In the genomic region with DNA sequence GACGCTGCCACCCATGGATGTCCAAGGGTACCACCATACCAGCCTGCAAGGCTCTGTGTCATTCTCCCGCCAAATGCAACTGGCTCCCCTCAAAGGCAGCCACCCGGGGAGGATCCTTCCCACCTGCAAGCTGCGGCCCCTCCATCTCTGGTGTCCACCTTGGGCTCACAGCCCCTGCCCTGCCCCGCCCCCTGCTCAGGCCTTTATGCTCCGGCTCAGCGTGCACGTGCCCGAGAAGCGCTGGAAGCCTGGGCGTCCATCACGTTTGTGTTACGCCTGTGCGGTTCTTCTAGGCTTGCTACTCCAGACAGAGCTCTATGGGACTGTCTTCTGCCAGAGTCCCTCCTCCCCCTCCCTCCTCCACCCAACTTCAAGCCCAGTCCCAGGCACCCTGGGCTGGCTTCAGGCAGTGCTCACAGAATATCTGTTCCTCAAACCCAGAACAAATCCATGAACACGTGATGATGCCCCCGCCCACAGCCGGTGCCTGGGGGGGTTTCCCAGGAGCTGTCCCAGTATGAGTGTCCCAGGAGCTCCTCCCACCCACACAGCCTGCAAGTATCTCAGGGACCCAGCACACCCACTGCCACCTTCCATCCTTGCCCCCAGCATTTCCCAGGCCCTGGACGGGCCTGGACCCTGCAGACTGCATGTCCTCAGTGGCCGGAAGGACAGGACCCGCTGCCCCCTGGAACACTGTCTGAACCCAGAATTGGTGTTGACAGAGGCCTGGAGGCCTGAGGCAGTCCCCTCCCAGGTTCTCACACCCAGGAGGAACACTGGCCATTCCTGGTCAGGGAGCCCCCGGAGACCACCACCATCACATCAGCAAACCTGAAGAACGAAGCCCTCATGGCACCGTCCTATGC, we compare ENCODE assay signal across 23 cellular contexts. TPM values are rescaled to one million over a fixed set of nuclear protein-coding genes. Genes with fewer than 3 reads are reported as not detected.
DNase-seq lines count a peak whose midpoint lies in the region; ATAC-seq, FAIRE-seq and TF ChIP-seq lines count a peak whose summit lies in the region.
"Had no signal": no experiment of that assay in that cellular context is flagged by ENCODE, and none has a peak within 500 bp of the region (broad histone marks: within the 10 kb centered on the region; RNA-seq: fewer than 3 reads in every experiment).

No MANE protein-coding gene starts in this region.

- CTCF ChIA-PET in GM12878 (lab: Yijun Ruan, JAX): no interaction called here

- no peak for TF ChIP-seq RAD21 in GM12878 (IDR thresholded peaks at IDR 0.05; ENCODE audit: insufficient read depth, low read depth, low read length)

- peaks cover 38% of the 10 kb centered on the region for H3K4me1 Mint-ChIP-seq in nephron

- no peak for TF ChIP-seq POLR2A in GM12878 (IDR thresholded peaks at IDR 0.05; ENCODE audit: low read depth, low read length)

- H3K4me3 ChIP-seq in GM12878 (no peak overlapping the region), upper lobe of right lung (no peak overlapping the region)
- H3K4me3 ChIP-seq: dorsolateral prefrontal cortex, transverse colon had no signal

- TF ChIP-seq EP300 in GM12878 (IDR thresholded peaks at IDR 0.05; ENCODE audit: borderline replicate concordance in 1 of 2, control insufficient read depth in 1 of 2, low read depth in 2 of 2, low read length in 2 of 2): no peak

- H3K9me3 ChIP-seq in GM12878 (replicated peaks; ENCODE audit: control insufficient read depth, insufficient read depth, low read length) (no peaks in the 10 kb centered on the region), upper lobe of right lung (no peaks in the 10 kb centered on the region)
- H3K9me3 ChIP-seq: transverse colon had no signal

- H4K20me1 ChIP-seq in GM12878 (ENCODE audit: control insufficient read depth, insufficient read depth): no peaks in the 10 kb centered on the region

- intact Hi-C loops in GM12878 (cut with micrococcal nuclease; ENCODE audit: unreplicated experiment): no loop called here
- intact Hi-C loops in upper lobe of right lung (cut with DNase I): no loop called here

- H3K4me3 Mint-ChIP-seq in nephron: peak overlapping the region in 1 of 3 experiments; percentile 32
- H3K4me3 Mint-ChIP-seq: activated T-cell treated with anti-CD3 and anti-CD28 coated beads, Interleukin-2, amount 50 U/mL, for 72 hours; naive thymus-derived CD4-positive, alpha-beta T cell had no signal

- H3K4me1 ChIP-seq in GM12878 (ENCODE audit: control insufficient read depth, insufficient read depth, low read length) (peaks cover 4% of the 10 kb centered on the region; the same call in 1 of the 2 replicates), upper lobe of right lung (no peaks in the 10 kb centered on the region)
- H3K4me1 ChIP-seq: transverse colon had no signal

- ATAC-seq in GM12878 (peak; percentile 59), upper lobe of right lung (no peak)
- ATAC-seq: naive thymus-derived CD4-positive, alpha-beta T cell had no signal

- peak overlapping the region; percentile 86 to 90 (median 89) for H3K27ac Mint-ChIP-seq in nephron
- H3K27ac Mint-ChIP-seq: activated T-cell treated with anti-CD3 and anti-CD28 coated beads, Interleukin-2, amount 50 U/mL, for 72 hours; naive thymus-derived CD4-positive, alpha-beta T cell had no signal

- no TSS peak for BruUV-seq in GM12878 (replicated peaks; lab: Mats Ljungman, UMichigan)

- POLR2A ChIA-PET in GM12878 (lab: Charles Lee): no interaction called here

- SMC1A ChIA-PET in GM12878 (lab: Charles Lee; ENCODE audit: uncharacterized antibody, unreplicated experiment): no interaction called here

- H2AFZ ChIP-seq in GM12878 (ENCODE audit: control insufficient read depth, low read depth, low read length): no peak overlapping the region

- TF ChIP-seq CTCF in GM12878 (IDR thresholded peaks at IDR 0.05 in 2 of 3, conservative IDR thresholded peaks at IDR 0.05 in 1 of 3; ENCODE audit: control insufficient read depth in 2 of 3, extremely low read depth in 1 of 3, insufficient read depth in 1 of 3, low read depth in 3 of 3, low read length in 3 of 3) (no peak), nephron (IDR thresholded peaks at IDR 0.05; ENCODE audit: unreplicated experiment in 3 of 3) (no peak), upper lobe of right lung (IDR thresholded peaks at IDR 0.05) (no peak)

- RAD21 ChIA-PET in GM12878 (lab: Charles Lee; ENCODE audit: unreplicated experiment): no interaction called here

- H3K27me3 Mint-ChIP-seq in nephron (ENCODE audit: low read depth): no peaks in the 10 kb centered on the region

- DNase-seq in stimulated activated CD4-positive, alpha-beta T cell treated with anti-CD3 and anti-CD28 coated beads, Interleukin-12 subunit alpha, Interleukin-12 subunit beta, amount 100 ng/mL, for 48 hours (ENCODE audit: low read depth in 2 of 3, low spot score in 1 of 3): peak in 2 of 3 donors; percentile 2 to 10
- no peak for DNase-seq in stimulated activated CD4-positive, alpha-beta T cell treated with anti-CD3 and anti-CD28 coated beads, Interleukin-2, amount 100 ng/mL, for 48 hours
- peak; percentile 3 for DNase-seq in GM12878 (ENCODE audit: low read depth, low spot score)
- DNase-seq in upper lobe of right lung: peak; percentile 57
- no peak for DNase-seq in NCI-H226
- no peak for DNase-seq in GM19238 (ENCODE audit: insufficient read length, low spot score)
- DNase-seq: activated CD4-positive, alpha-beta T cell treated with anti-CD3 and anti-CD28 coated beads, Interleukin-2, amount 50 U/mL, for 4 hours; COR-L47; foreskin fibroblast; hippocampal formation; KG1; NCI-H187; NCI-H446 treated with DMSO at 0.1 percent for 48 hours; stimulated activated naive CD4-positive, alpha-beta T cell treated with Interleukin-2 at 50 U/mL for 16 hours; transverse colon had no signal

- H3K36me3 Mint-ChIP-seq in nephron (ENCODE audit: low read depth): no peaks in the 10 kb centered on the region
- H3K36me3 Mint-ChIP-seq: naive thymus-derived CD4-positive, alpha-beta T cell had no signal

- H3K36me3 ChIP-seq in GM12878 (ENCODE audit: control insufficient read depth in 2 of 2, insufficient read depth in 2 of 2, low read length in 1 of 2) (no peaks in the 10 kb centered on the region), upper lobe of right lung (no peaks in the 10 kb centered on the region)
- H3K36me3 ChIP-seq: transverse colon had no signal

- WGBS in GM12878 (ENCODE audit: insufficient coverage, insufficient replicate concordance, low lambda C conversion rate, missing lambda C conversion rate): 51% methylated on average over 23 of the region's 23 CpGs

- H3K9me3 Mint-ChIP-seq in nephron: no peaks in the 10 kb centered on the region
- H3K9me3 Mint-ChIP-seq: activated T-cell treated with anti-CD3 and anti-CD28 coated beads, Interleukin-2, amount 50 U/mL, for 72 hours had no signal

- FAIRE-seq in GM12878 (lab: Jason Lieb, UNC): no peak
- FAIRE-seq: bronchial epithelial cell, islet of Langerhans, TTC549 had no signal

- H3K4me2 ChIP-seq in GM12878 (ENCODE audit: control insufficient read depth, insufficient read depth): no peak overlapping the region

- in situ Hi-C loops in GM12878 (cut with MboI): no loop called here

- no peak overlapping the region for H3K9ac ChIP-seq in GM12878 (ENCODE audit: control insufficient read depth, insufficient read depth, low read length)

- H3K27ac ChIP-seq in GM12878 (ENCODE audit: control insufficient read depth, insufficient read depth) (no peak overlapping the region), upper lobe of right lung (no peak overlapping the region)
- H3K27ac ChIP-seq: epithelial cell of prostate, transverse colon had no signal

- H3K27me3 ChIP-seq in GM12878 (replicated peaks in 1 of 2; ENCODE audit: control insufficient read depth in 2 of 2, insufficient read depth in 2 of 2, low read length in 1 of 2) (no peaks in the 10 kb centered on the region), upper lobe of right lung (no peaks in the 10 kb centered on the region)
- H3K27me3 ChIP-seq: dorsolateral prefrontal cortex had no signal

- H3K79me2 ChIP-seq in GM12878 (ENCODE audit: control insufficient read depth, insufficient read depth, low read length): no peaks in the 10 kb centered on the region

TF ChIP-seq in GM12878, 131 proteins besides CTCF, POLR2A, EP300 and RAD21:
- TF ChIP-seq IKZF2 (IDR thresholded peaks at IDR 0.05): no peak
- TF ChIP-seq SMAD1 (IDR thresholded peaks at IDR 0.05; ENCODE audit: low read depth, partially characterized antibody): no peak
- TF ChIP-seq, protein P1, sequence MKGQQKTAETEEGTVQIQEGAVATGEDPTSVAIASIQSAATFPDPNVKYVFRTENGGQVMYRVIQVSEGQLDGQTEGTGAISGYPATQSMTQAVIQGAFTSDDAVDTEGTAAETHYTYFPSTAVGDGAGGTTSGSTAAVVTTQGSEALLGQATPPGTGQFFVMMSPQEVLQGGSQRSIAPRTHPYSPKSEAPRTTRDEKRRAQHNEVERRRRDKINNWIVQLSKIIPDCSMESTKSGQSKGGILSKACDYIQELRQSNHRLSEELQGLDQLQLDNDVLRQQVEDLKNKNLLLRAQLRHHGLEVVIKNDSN (IDR thresholded peaks at IDR 0.05; ENCODE audit: borderline replicate concordance, extremely low read length, insufficient read depth, low read depth, low read length): peak; percentile 20
- TF ChIP-seq YY1 (IDR thresholded peaks at IDR 0.05; ENCODE audit: low read depth, low read length): no peak
- TF ChIP-seq CREB1 (IDR thresholded peaks at IDR 0.05; ENCODE audit: low read depth): no peak
- TF ChIP-seq STAT1 (conservative IDR thresholded peaks at IDR 0.05): no peak
TF ChIP-seq in GM12878: peak in this region for 1.

RNA-seq across cellular contexts. Expression of a gene that starts 30.3 kb away (rescaled TPM):
- total RNA-seq in GM12878 (2013; cell fraction: nucleolus; rRNA removed): not detected in 2 replicates
- total RNA-seq in GM12878 (2014; rRNA removed) (0.06 TPM in 1 of 2 replicates, not detected in the other), GM12878 (2014; rRNA removed; fragmentation: Illumina TruSeq; extraction: Trizol) (not detected in 2 replicates), GM12878 (2021) (0.51 and 0.95 TPM in 2 replicates), upper lobe of right lung (0.81 TPM)
- polyA plus RNA-seq in GM12878 (2011; ENCODE audit: low read depth): 0.42 TPM
- polyA plus RNA-seq in GM12878 (2011; rRNA removed) (not detected in 2 replicates), GM12878 (2014; fragmentation: Illumina TruSeq; extraction: Trizol) (not detected in 2 replicates), GM12878 (2014; fragmentation: Nextera tagmentation; extraction: Ambion mirVana) (not detected), GM12878 (2014; rRNA removed) (0.04 TPM in 1 of 2 replicates, not detected in the other), GM12878 (2016; fragmentation: Nextera tagmentation; extraction: Ambion mirVana) (under 1 TPM; 0.04 to 0.18 TPM)
- polyA plus RNA-seq in GM12878 (2011; cell fraction: cytosol; rRNA removed): 0.03 and 0.05 TPM in 2 replicates
- 0.13 and 0.31 TPM in 2 replicates for polyA plus RNA-seq in GM12878 (2011; cell fraction: nucleus; rRNA removed)
- 0.11 and 0.23 TPM in 2 replicates for polyA plus RNA-seq in GM12878 (2012)
- polyA minus RNA-seq in GM12878 (2011; rRNA and poly(A)+ RNA removed): not detected in 2 replicates
- polyA minus RNA-seq in GM12878 (2011; cell fraction: cytosol; rRNA and poly(A)+ RNA removed): not detected in 2 replicates
- polyA minus RNA-seq in GM12878 (2011; cell fraction: nucleus; rRNA and poly(A)+ RNA removed): 0.19 TPM in 1 of 2 replicates, not detected in the other
- total RNA-seq: bronchial epithelial cell had no signal
- polyA plus RNA-seq: naive thymus-derived CD4-positive, alpha-beta T cell had no signal

Comparison
In these comparisons a context has a peak if more than half of its experiments do, and no peak if none do; other contexts are left out.
1. DNase-seq: peak in stimulated activated CD4-positive, alpha-beta T cell treated with anti-CD3 and anti-CD28 coated beads, Interleukin-12 subunit alpha, Interleukin-12 subunit beta, amount 100 ng/mL, for 48 hours (2 of 3), GM12878 (single experiment) and upper lobe of right lung (single experiment); none in stimulated activated CD4-positive, alpha-beta T cell treated with anti-CD3 and anti-CD28 coated beads, Interleukin-2, amount 100 ng/mL, for 48 hours (0 of 2), NCI-H226 (single experiment) and GM19238 (single experiment).